In genomic region chr5:144028058-144028457, GRCh38 we compare ENCODE assay signal across 9 cellular contexts.
A peak's percentile ranks its signal among the peaks of the same experiment; 100 is the strongest.
DNase-seq lines count a peak whose midpoint lies in the region; ATAC-seq and TF ChIP-seq lines count a peak whose summit lies in the region.
"Had no signal": no experiment of that assay in that cellular context is flagged by ENCODE, and none has a peak within 500 bp of the region (broad histone marks: within the 10 kb centered on the region; RNA-seq: fewer than 3 reads in every experiment).

No MANE protein-coding gene starts in this region.

- intact Hi-C loops in aorta (cut with DNase I): no loop called here

- 92 to 95% methylated on average over 2 of the region's 2 CpGs for WGBS in endodermal cell (ENCODE audit: insufficient coverage in 1 of 2, insufficient read length in 1 of 2), 2 experiments
- WGBS in aorta, 2 donors: 3% methylated on average over 2 of the region's 2 CpGs

- no peaks in the 10 kb centered on the region for H3K27me3 Mint-ChIP-seq in endodermal cell (ENCODE audit: insufficient read depth)
- H3K27me3 Mint-ChIP-seq in stimulated activated naive B cell treated with anti-CD40 and anti-IgM and Interleukin-4, amounts not matched to agents 10 μg/mL and 1 μg/mL and 100 μg/mL, for 72 hours: peaks cover 14 to 17% of the 10 kb centered on the region in 2 donors

- ATAC-seq in GM19452 (IDR thresholded peaks at IDR 0.05; ENCODE audit: unreplicated experiment): no peak
- no peak for ATAC-seq in aorta (ENCODE audit: low FRiP score)
- no peak for ATAC-seq in stimulated activated naive B cell treated with anti-CD40 and anti-IgM and Interleukin-4, amounts not matched to agents 10 μg/mL and 1 μg/mL and 100 μg/mL, for 72 hours (replicated peaks)

- no peak overlapping the region for H3K4me3 Mint-ChIP-seq in endodermal cell
- no peak overlapping the region for H3K4me3 Mint-ChIP-seq in stimulated activated naive B cell treated with anti-CD40 and anti-IgM and Interleukin-4, amounts not matched to agents 10 μg/mL and 1 μg/mL and 100 μg/mL, for 72 hours

- H3K27ac Mint-ChIP-seq in endodermal cell: no peak overlapping the region
- H3K27ac Mint-ChIP-seq in stimulated activated naive B cell treated with anti-CD40 and anti-IgM and Interleukin-4, amounts not matched to agents 10 μg/mL and 1 μg/mL and 100 μg/mL, for 72 hours: no peak overlapping the region

- no peaks in the 10 kb centered on the region for H3K27me3 ChIP-seq in endodermal cell (ENCODE audit: control insufficient read depth, insufficient read depth, low read length, poor library complexity, severe bottlenecking)
- H3K27me3 ChIP-seq in aorta (ENCODE audit: control insufficient read depth in 1 of 2, insufficient read depth in 2 of 2, low read length in 1 of 2): peaks cover 0 to 2% of the 10 kb centered on the region in 2 donors

- H3K9me3 ChIP-seq in endodermal cell (ENCODE audit: control insufficient read depth, low read length): no peaks in the 10 kb centered on the region
- no peaks in the 10 kb centered on the region for H3K9me3 ChIP-seq in aorta (ENCODE audit: control insufficient read depth, low read length)

- no peak for TF ChIP-seq CTCF in AG10803 (conservative IDR thresholded peaks at IDR 0.05; ENCODE audit: low read length)
- TF ChIP-seq CTCF in endodermal cell (conservative IDR thresholded peaks at IDR 0.05): no peak

- peak; percentile 87 for DNase-seq in AG10803 (ENCODE audit: low read depth)
- peak; percentile 26 for DNase-seq in NCI-H1694 (lab: John Stamatoyannopoulos, UW)
- no peak for DNase-seq in endodermal cell
- peak; percentile 39 for DNase-seq in myocyte (ENCODE audit: low read depth)
- no peak for DNase-seq in activated CD8-positive, alpha-beta memory T cell treated with anti-CD3 and anti-CD28 coated beads for 24 hours
- no peak for DNase-seq in aorta
- no peak for DNase-seq in stimulated activated naive B cell treated with anti-CD40 and anti-IgM and Interleukin-4, amounts not matched to agents 10 μg/mL and 1 μg/mL and 100 μg/mL, for 72 hours
- DNase-seq: stimulated activated CD8-positive, alpha-beta memory T cell treated with anti-CD3 and anti-CD28 coated beads, Interleukin-4, amount 100 ng/mL, for 48 hours had no signal

- H3K4me1 ChIP-seq in endodermal cell (ENCODE audit: control insufficient read depth, insufficient read depth, low read length): no peaks in the 10 kb centered on the region
- H3K4me1 ChIP-seq in aorta (ENCODE audit: control insufficient read depth in 1 of 2, insufficient read depth in 2 of 2, low read length in 2 of 2): peaks cover 2 to 5% of the 10 kb centered on the region in 2 donors

- H3K36me3 Mint-ChIP-seq in endodermal cell (ENCODE audit: low read depth): no peaks in the 10 kb centered on the region
- no peaks in the 10 kb centered on the region for H3K36me3 Mint-ChIP-seq in stimulated activated naive B cell treated with anti-CD40 and anti-IgM and Interleukin-4, amounts not matched to agents 10 μg/mL and 1 μg/mL and 100 μg/mL, for 72 hours

- H3K27ac ChIP-seq in endodermal cell (ENCODE audit: low read depth, low read length) (peak overlapping the region; percentile 10), aorta (ENCODE audit: low read depth in 1 of 2, low read length in 2 of 2) (no peak overlapping the region)

- H3K9ac ChIP-seq in endodermal cell (ENCODE audit: extremely low read depth, low read length, poor library complexity, severe bottlenecking): no peak overlapping the region

- H3K36me3 ChIP-seq in endodermal cell (ENCODE audit: control insufficient read depth, insufficient read depth, low read length): no peaks in the 10 kb centered on the region
- H3K36me3 ChIP-seq in aorta (ENCODE audit: control insufficient read depth in 1 of 2, insufficient read depth in 2 of 2, low read length in 1 of 2): no peaks in the 10 kb centered on the region

- H3K4me1 Mint-ChIP-seq in endodermal cell: no peaks in the 10 kb centered on the region
- no peaks in the 10 kb centered on the region for H3K4me1 Mint-ChIP-seq in stimulated activated naive B cell treated with anti-CD40 and anti-IgM and Interleukin-4, amounts not matched to agents 10 μg/mL and 1 μg/mL and 100 μg/mL, for 72 hours

- H3K9me3 Mint-ChIP-seq in endodermal cell: no peaks in the 10 kb centered on the region
- H3K9me3 Mint-ChIP-seq in stimulated activated naive B cell treated with anti-CD40 and anti-IgM and Interleukin-4, amounts not matched to agents 10 μg/mL and 1 μg/mL and 100 μg/mL, for 72 hours: no peaks in the 10 kb centered on the region

- H3K4me3 ChIP-seq in AG10803 (ENCODE audit: low read length) (peak overlapping the region; percentile 19), endodermal cell (ENCODE audit: low read length) (no peak overlapping the region), aorta (ENCODE audit: low read length in 2 of 2) (no peak overlapping the region)

Comparison
In these comparisons a context has a peak if more than half of its experiments do, and no peak if none do; other contexts are left out.
1. DNase-seq: peak in AG10803 (single experiment), NCI-H1694 (single experiment) and myocyte (single experiment); none in endodermal cell (single experiment), activated CD8-positive, alpha-beta memory T cell treated with anti-CD3 and anti-CD28 coated beads for 24 hours (single experiment), aorta (0 of 2) and stimulated activated naive B cell treated with anti-CD40 and anti-IgM and Interleukin-4, amounts not matched to agents 10 μg/mL and 1 μg/mL and 100 μg/mL, for 72 hours (single experiment).